Comparison of ENCODE assay signal across 1 cellular context in the genomic region with DNA sequence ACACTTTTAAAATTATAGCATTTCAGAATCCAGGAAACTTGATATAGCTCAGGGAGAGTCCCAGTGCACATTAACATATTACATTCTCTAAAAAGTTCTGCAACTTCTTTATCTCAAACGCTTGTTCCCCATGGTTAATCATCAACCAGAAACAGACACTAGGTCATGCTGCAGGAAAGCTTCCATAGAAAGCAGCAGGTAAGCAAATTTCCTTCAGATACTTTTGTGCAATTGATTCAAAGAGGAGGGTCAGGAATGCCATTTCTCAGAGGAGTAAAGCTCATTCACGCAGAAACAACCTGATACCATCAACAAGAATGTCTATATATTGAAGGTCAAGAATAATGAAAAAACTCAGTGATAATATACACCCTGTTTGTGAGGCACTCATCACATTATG.
TF ChIP-seq lines count a peak whose summit lies in the region.

No MANE protein-coding gene starts in this region.

TF ChIP-seq in HepG2, 621 proteins besides CTCF, POLR2A, EP300 and RAD21 (continued from another document and continues in another):
- TF ChIP-seq MZF1 (CRISPR knock-in tag; IDR thresholded peaks at IDR 0.05; ENCODE audit: borderline replicate concordance) (no peak), TOE1 (CRISPR knock-in tag; IDR thresholded peaks at IDR 0.05) (no peak), RFXANK (CRISPR knock-in tag; IDR thresholded peaks at IDR 0.05) (no peak), ZNF510 (CRISPR knock-in tag; IDR thresholded peaks at IDR 0.05; ENCODE audit: low read depth) (no peak), MED1 (CRISPR knock-in tag; IDR thresholded peaks at IDR 0.05) (0 out of 2 replicates have a peak, but pooled peaks have one; percentile 26), ZNF383 (CRISPR knock-in tag; IDR thresholded peaks at IDR 0.05; ENCODE audit: borderline replicate concordance) (no peak), ZNF792 (CRISPR knock-in tag; IDR thresholded peaks at IDR 0.05) (no peak), GATAD2A (CRISPR knock-in tag; IDR thresholded peaks at IDR 0.05) (peak; percentile 22; the same call in 1 of the 2 replicates), CHCHD3 (CRISPR knock-in tag; IDR thresholded peaks at IDR 0.05) (no peak), ISX (CRISPR knock-in tag; conservative IDR thresholded peaks at IDR 0.05) (no peak), KMT2A (CRISPR knock-in tag; IDR thresholded peaks at IDR 0.05) (no peak), ZNF382 (CRISPR knock-in tag; IDR thresholded peaks at IDR 0.05; ENCODE audit: borderline replicate concordance) (no peak), MAFF (IDR thresholded peaks at IDR 0.05; ENCODE audit: low read depth, low read length) (peak; percentile 49; the same call in 1 of the 2 replicates), XRCC5 (optimal IDR thresholded peaks at IDR 0.05; ENCODE audit: low read length) (no peak), ZBTB3 (CRISPR knock-in tag; IDR thresholded peaks at IDR 0.05; ENCODE audit: borderline replicate concordance, low read depth) (no peak), GZF1 (CRISPR knock-in tag; IDR thresholded peaks at IDR 0.05) (no peak), WIZ (CRISPR knock-in tag; IDR thresholded peaks at IDR 0.05) (peak; percentile 52; the same call in 1 of the 2 replicates), RFXAP (CRISPR knock-in tag; IDR thresholded peaks at IDR 0.05; ENCODE audit: borderline replicate concordance) (no peak), PAX8 (CRISPR knock-in tag; IDR thresholded peaks at IDR 0.05; ENCODE audit: borderline replicate concordance) (no peak), ZFP36L1 (CRISPR knock-in tag; IDR thresholded peaks at IDR 0.05) (0 out of 2 replicates have a peak, but pooled peaks have one; percentile 43), GPN1 (CRISPR knock-in tag; IDR thresholded peaks at IDR 0.05; ENCODE audit: borderline replicate concordance) (no peak), ZNF678 (CRISPR knock-in tag; IDR thresholded peaks at IDR 0.05) (no peak)
- TF ChIP-seq, protein P1, sequence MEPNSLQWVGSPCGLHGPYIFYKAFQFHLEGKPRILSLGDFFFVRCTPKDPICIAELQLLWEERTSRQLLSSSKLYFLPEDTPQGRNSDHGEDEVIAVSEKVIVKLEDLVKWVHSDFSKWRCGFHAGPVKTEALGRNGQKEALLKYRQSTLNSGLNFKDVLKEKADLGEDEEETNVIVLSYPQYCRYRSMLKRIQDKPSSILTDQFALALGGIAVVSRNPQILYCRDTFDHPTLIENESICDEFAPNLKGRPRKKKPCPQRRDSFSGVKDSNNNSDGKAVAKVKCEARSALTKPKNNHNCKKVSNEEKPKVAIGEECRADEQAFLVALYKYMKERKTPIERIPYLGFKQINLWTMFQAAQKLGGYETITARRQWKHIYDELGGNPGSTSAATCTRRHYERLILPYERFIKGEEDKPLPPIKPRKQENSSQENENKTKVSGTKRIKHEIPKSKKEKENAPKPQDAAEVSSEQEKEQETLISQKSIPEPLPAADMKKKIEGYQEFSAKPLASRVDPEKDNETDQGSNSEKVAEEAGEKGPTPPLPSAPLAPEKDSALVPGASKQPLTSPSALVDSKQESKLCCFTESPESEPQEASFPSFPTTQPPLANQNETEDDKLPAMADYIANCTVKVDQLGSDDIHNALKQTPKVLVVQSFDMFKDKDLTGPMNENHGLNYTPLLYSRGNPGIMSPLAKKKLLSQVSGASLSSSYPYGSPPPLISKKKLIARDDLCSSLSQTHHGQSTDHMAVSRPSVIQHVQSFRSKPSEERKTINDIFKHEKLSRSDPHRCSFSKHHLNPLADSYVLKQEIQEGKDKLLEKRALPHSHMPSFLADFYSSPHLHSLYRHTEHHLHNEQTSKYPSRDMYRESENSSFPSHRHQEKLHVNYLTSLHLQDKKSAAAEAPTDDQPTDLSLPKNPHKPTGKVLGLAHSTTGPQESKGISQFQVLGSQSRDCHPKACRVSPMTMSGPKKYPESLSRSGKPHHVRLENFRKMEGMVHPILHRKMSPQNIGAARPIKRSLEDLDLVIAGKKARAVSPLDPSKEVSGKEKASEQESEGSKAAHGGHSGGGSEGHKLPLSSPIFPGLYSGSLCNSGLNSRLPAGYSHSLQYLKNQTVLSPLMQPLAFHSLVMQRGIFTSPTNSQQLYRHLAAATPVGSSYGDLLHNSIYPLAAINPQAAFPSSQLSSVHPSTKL (CRISPR knock-in tag; IDR thresholded peaks at IDR 0.05) = 0 out of 2 replicates have a peak, but pooled peaks have one; percentile 26
- TF ChIP-seq, protein P2, sequence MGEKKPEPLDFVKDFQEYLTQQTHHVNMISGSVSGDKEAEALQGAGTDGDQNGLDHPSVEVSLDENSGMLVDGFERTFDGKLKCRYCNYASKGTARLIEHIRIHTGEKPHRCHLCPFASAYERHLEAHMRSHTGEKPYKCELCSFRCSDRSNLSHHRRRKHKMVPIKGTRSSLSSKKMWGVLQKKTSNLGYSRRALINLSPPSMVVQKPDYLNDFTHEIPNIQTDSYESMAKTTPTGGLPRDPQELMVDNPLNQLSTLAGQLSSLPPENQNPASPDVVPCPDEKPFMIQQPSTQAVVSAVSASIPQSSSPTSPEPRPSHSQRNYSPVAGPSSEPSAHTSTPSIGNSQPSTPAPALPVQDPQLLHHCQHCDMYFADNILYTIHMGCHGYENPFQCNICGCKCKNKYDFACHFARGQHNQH (CRISPR knock-in tag; IDR thresholded peaks at IDR 0.05) = no peak
- TF ChIP-seq, protein P3, sequence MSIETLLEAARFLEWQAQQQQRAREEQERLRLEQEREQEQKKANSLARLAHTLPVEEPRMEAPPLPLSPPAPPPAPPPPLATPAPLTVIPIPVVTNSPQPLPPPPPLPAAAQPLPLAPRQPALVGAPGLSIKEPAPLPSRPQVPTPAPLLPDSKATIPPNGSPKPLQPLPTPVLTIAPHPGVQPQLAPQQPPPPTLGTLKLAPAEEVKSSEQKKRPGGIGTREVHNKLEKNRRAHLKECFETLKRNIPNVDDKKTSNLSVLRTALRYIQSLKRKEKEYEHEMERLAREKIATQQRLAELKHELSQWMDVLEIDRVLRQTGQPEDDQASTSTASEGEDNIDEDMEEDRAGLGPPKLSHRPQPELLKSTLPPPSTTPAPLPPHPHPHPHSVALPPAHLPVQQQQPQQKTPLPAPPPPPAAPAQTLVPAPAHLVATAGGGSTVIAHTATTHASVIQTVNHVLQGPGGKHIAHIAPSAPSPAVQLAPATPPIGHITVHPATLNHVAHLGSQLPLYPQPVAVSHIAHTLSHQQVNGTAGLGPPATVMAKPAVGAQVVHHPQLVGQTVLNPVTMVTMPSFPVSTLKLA (IDR thresholded peaks at IDR 0.05) = no peak
- TF ChIP-seq, protein P4, sequence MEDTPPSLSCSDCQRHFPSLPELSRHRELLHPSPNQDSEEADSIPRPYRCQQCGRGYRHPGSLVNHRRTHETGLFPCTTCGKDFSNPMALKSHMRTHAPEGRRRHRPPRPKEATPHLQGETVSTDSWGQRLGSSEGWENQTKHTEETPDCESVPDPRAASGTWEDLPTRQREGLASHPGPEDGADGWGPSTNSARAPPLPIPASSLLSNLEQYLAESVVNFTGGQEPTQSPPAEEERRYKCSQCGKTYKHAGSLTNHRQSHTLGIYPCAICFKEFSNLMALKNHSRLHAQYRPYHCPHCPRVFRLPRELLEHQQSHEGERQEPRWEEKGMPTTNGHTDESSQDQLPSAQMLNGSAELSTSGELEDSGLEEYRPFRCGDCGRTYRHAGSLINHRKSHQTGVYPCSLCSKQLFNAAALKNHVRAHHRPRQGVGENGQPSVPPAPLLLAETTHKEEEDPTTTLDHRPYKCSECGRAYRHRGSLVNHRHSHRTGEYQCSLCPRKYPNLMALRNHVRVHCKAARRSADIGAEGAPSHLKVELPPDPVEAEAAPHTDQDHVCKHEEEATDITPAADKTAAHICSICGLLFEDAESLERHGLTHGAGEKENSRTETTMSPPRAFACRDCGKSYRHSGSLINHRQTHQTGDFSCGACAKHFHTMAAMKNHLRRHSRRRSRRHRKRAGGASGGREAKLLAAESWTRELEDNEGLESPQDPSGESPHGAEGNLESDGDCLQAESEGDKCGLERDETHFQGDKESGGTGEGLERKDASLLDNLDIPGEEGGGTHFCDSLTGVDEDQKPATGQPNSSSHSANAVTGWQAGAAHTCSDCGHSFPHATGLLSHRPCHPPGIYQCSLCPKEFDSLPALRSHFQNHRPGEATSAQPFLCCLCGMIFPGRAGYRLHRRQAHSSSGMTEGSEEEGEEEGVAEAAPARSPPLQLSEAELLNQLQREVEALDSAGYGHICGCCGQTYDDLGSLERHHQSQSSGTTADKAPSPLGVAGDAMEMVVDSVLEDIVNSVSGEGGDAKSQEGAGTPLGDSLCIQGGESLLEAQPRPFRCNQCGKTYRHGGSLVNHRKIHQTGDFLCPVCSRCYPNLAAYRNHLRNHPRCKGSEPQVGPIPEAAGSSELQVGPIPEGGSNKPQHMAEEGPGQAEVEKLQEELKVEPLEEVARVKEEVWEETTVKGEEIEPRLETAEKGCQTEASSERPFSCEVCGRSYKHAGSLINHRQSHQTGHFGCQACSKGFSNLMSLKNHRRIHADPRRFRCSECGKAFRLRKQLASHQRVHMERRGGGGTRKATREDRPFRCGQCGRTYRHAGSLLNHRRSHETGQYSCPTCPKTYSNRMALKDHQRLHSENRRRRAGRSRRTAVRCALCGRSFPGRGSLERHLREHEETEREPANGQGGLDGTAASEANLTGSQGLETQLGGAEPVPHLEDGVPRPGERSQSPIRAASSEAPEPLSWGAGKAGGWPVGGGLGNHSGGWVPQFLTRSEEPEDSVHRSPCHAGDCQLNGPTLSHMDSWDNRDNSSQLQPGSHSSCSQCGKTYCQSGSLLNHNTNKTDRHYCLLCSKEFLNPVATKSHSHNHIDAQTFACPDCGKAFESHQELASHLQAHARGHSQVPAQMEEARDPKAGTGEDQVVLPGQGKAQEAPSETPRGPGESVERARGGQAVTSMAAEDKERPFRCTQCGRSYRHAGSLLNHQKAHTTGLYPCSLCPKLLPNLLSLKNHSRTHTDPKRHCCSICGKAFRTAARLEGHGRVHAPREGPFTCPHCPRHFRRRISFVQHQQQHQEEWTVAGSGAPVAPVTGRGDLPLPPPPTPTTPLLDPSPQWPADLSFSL (CRISPR knock-in tag; IDR thresholded peaks at IDR 0.05) = no peak
- TF ChIP-seq, protein P5, sequence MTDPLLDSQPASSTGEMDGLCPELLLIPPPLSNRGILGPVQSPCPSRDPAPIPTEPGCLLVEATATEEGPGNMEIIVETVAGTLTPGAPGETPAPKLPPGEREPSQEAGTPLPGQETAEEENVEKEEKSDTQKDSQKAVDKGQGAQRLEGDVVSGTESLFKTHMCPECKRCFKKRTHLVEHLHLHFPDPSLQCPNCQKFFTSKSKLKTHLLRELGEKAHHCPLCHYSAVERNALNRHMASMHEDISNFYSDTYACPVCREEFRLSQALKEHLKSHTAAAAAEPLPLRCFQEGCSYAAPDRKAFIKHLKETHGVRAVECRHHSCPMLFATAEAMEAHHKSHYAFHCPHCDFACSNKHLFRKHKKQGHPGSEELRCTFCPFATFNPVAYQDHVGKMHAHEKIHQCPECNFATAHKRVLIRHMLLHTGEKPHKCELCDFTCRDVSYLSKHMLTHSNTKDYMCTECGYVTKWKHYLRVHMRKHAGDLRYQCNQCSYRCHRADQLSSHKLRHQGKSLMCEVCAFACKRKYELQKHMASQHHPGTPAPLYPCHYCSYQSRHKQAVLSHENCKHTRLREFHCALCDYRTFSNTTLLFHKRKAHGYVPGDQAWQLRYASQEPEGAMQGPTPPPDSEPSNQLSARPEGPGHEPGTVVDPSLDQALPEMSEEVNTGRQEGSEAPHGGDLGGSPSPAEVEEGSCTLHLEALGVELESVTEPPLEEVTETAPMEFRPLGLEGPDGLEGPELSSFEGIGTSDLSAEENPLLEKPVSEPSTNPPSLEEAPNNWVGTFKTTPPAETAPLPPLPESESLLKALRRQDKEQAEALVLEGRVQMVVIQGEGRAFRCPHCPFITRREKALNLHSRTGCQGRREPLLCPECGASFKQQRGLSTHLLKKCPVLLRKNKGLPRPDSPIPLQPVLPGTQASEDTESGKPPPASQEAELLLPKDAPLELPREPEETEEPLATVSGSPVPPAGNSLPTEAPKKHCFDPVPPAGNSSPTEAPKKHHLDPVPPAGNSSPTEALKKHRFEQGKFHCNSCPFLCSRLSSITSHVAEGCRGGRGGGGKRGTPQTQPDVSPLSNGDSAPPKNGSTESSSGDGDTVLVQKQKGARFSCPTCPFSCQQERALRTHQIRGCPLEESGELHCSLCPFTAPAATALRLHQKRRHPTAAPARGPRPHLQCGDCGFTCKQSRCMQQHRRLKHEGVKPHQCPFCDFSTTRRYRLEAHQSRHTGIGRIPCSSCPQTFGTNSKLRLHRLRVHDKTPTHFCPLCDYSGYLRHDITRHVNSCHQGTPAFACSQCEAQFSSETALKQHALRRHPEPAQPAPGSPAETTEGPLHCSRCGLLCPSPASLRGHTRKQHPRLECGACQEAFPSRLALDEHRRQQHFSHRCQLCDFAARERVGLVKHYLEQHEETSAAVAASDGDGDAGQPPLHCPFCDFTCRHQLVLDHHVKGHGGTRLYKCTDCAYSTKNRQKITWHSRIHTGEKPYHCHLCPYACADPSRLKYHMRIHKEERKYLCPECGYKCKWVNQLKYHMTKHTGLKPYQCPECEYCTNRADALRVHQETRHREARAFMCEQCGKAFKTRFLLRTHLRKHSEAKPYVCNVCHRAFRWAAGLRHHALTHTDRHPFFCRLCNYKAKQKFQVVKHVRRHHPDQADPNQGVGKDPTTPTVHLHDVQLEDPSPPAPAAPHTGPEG (CRISPR knock-in tag; IDR thresholded peaks at IDR 0.05) = no peak
- TF ChIP-seq, protein P6, sequence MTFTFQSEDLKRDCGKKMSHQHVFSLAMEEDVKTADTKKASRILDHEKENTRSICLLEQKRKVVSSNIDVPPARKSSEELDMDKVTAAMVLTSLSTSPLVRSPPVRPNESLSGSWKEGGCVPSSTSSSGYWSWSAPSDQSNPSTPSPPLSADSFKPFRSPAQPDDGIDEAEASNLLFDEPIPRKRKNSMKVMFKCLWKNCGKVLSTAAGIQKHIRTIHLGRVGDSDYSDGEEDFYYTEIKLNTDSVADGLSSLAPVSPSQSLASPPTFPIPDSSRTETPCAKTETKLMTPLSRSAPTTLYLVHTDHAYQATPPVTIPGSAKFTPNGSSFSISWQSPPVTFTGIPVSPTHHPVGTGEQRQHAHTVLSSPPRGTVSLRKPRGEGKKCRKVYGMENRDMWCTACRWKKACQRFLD (CRISPR knock-in tag; IDR thresholded peaks at IDR 0.05; ENCODE audit: borderline replicate concordance) = no peak
- TF ChIP-seq, protein P7, sequence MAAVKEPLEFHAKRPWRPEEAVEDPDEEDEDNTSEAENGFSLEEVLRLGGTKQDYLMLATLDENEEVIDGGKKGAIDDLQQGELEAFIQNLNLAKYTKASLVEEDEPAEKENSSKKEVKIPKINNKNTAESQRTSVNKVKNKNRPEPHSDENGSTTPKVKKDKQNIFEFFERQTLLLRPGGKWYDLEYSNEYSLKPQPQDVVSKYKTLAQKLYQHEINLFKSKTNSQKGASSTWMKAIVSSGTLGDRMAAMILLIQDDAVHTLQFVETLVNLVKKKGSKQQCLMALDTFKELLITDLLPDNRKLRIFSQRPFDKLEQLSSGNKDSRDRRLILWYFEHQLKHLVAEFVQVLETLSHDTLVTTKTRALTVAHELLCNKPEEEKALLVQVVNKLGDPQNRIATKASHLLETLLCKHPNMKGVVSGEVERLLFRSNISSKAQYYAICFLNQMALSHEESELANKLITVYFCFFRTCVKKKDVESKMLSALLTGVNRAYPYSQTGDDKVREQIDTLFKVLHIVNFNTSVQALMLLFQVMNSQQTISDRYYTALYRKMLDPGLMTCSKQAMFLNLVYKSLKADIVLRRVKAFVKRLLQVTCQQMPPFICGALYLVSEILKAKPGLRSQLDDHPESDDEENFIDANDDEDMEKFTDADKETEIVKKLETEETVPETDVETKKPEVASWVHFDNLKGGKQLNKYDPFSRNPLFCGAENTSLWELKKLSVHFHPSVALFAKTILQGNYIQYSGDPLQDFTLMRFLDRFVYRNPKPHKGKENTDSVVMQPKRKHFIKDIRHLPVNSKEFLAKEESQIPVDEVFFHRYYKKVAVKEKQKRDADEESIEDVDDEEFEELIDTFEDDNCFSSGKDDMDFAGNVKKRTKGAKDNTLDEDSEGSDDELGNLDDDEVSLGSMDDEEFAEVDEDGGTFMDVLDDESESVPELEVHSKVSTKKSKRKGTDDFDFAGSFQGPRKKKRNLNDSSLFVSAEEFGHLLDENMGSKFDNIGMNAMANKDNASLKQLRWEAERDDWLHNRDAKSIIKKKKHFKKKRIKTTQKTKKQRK (IDR thresholded peaks at IDR 0.05; ENCODE audit: low read length) = no peak
- TF ChIP-seq, protein P8, sequence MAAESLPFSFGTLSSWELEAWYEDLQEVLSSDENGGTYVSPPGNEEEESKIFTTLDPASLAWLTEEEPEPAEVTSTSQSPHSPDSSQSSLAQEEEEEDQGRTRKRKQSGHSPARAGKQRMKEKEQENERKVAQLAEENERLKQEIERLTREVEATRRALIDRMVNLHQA (CRISPR knock-in tag; IDR thresholded peaks at IDR 0.05) = no peak
